Comparison of ENCODE assay signal across 8 cellular contexts in genomic region chr11:76380977-76381719, GRCh38. TPM values are rescaled to one million over a fixed set of nuclear protein-coding genes. Genes with fewer than 3 reads are reported as not detected.
A peak's percentile ranks its signal among the peaks of the same experiment; 100 is the strongest.
DNase-seq lines count a peak whose midpoint lies in the region; ATAC-seq and TF ChIP-seq lines count a peak whose summit lies in the region.

TSS of gene GVQW3 (plus strand) at chr11:76381323. CDS start at chr11:76381829, 506 bp downstream.
TSS of gene THAP12 (minus strand) at chr11:76381132. CDS start at chr11:76380836, 296 bp downstream.

- TF ChIP-seq EP300 in Ishikawa (IDR thresholded peaks at IDR 0.05; ENCODE audit: borderline replicate concordance) = 0 out of 2 replicates have a peak, but pooled peaks have one; percentile 37

- DNase-seq in DMS79 (lab: John Stamatoyannopoulos, UW) (peak; percentile 96), OCI-M1 (lab: John Stamatoyannopoulos, UW) (peak; percentile 100)
- DNase-seq in activated T-cell treated with anti-CD3 and anti-CD28 coated beads, Interleukin-2, amount 50 U/mL, for 1 hour = peak; percentile 99
- DNase-seq in stimulated activated CD8-positive, alpha-beta memory T cell treated with anti-CD3 and anti-CD28 coated beads, Interleukin-7, amount 100 ng/mL, for 24 hours (ENCODE audit: low read depth) = peak; percentile 85

- H3K27ac ChIP-seq in muscle layer of duodenum (ENCODE audit: low read length) = peak within 1 kb of the TSS; percentile 41

- H3K36me3 ChIP-seq in muscle layer of duodenum (ENCODE audit: control insufficient read depth in 1 of 2, insufficient read depth in 2 of 2, low read length in 2 of 2) = peaks cover 0 to 5% of the 10 kb centered on the region in 2 donors

- peaks cover 11 to 35% of the 10 kb centered on the region in 2 donors for H3K4me1 ChIP-seq in muscle layer of duodenum (ENCODE audit: control insufficient read depth in 1 of 2, insufficient read depth in 2 of 2, low read length in 2 of 2)

- H3K9me3 ChIP-seq in muscle layer of duodenum (ENCODE audit: control insufficient read depth in 1 of 2, low read length in 2 of 2) = no peaks in the 10 kb centered on the region

- no peaks in the 10 kb centered on the region for H3K27me3 ChIP-seq in muscle layer of duodenum (ENCODE audit: low read depth, low read length)

- H3K4me3 ChIP-seq in muscle layer of duodenum (ENCODE audit: low read depth in 1 of 2, low read length in 2 of 2) = peak within 1 kb of the TSS; percentile 91 to 95

- TF ChIP-seq RAD21 in Ishikawa (IDR thresholded peaks at IDR 0.05; ENCODE audit: low read depth) = no peak

- ATAC-seq in GM21619 (IDR thresholded peaks at IDR 0.05; ENCODE audit: unreplicated experiment) = peak; percentile 69
- peak; percentile 99 for ATAC-seq in esophagus mucosa

TF ChIP-seq in Ishikawa, 13 proteins besides CTCF, POLR2A, EP300 and RAD21:
- TF ChIP-seq EGR1 (IDR thresholded peaks at IDR 0.05) = peak; percentile 84
- TF ChIP-seq TEAD4 (IDR thresholded peaks at IDR 0.05) = peak; percentile 30; the same call in 1 of the 2 replicates
- peak; percentile 61; the same call in 1 of the 2 replicates for TF ChIP-seq TAF1 (IDR thresholded peaks at IDR 0.05; ENCODE audit: low read depth)
- peak; percentile 33 for TF ChIP-seq YY1 (IDR thresholded peaks at IDR 0.05; ENCODE audit: low read depth)
- TF ChIP-seq, protein P1, sequence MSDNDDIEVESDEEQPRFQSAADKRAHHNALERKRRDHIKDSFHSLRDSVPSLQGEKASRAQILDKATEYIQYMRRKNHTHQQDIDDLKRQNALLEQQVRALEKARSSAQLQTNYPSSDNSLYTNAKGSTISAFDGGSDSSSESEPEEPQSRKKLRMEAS (IDR thresholded peaks at IDR 0.05) = peak; percentile 65
- TF ChIP-seq FOXM1 (IDR thresholded peaks at IDR 0.05; ENCODE audit: borderline replicate concordance, low read depth) = no peak
- peak; percentile 56; the same call in 1 of the 2 replicates for TF ChIP-seq TCF12 (IDR thresholded peaks at IDR 0.05; ENCODE audit: low read depth)
- TF ChIP-seq, protein P2, sequence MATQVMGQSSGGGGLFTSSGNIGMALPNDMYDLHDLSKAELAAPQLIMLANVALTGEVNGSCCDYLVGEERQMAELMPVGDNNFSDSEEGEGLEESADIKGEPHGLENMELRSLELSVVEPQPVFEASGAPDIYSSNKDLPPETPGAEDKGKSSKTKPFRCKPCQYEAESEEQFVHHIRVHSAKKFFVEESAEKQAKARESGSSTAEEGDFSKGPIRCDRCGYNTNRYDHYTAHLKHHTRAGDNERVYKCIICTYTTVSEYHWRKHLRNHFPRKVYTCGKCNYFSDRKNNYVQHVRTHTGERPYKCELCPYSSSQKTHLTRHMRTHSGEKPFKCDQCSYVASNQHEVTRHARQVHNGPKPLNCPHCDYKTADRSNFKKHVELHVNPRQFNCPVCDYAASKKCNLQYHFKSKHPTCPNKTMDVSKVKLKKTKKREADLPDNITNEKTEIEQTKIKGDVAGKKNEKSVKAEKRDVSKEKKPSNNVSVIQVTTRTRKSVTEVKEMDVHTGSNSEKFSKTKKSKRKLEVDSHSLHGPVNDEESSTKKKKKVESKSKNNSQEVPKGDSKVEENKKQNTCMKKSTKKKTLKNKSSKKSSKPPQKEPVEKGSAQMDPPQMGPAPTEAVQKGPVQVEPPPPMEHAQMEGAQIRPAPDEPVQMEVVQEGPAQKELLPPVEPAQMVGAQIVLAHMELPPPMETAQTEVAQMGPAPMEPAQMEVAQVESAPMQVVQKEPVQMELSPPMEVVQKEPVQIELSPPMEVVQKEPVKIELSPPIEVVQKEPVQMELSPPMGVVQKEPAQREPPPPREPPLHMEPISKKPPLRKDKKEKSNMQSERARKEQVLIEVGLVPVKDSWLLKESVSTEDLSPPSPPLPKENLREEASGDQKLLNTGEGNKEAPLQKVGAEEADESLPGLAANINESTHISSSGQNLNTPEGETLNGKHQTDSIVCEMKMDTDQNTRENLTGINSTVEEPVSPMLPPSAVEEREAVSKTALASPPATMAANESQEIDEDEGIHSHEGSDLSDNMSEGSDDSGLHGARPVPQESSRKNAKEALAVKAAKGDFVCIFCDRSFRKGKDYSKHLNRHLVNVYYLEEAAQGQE (IDR thresholded peaks at IDR 0.05; ENCODE audit: low read depth) = no peak
- no peak for TF ChIP-seq CEBPB (IDR thresholded peaks at IDR 0.05)
- 0 out of 2 replicates have a peak, but pooled peaks have one; percentile 19 for TF ChIP-seq NFIC (IDR thresholded peaks at IDR 0.05)
- TF ChIP-seq USF1 (IDR thresholded peaks at IDR 0.05) = peak; percentile 36; the same call in 1 of the 2 replicates
- no peak for TF ChIP-seq ZBTB7A (IDR thresholded peaks at IDR 0.05; ENCODE audit: low read depth)
- TF ChIP-seq CREB1 (IDR thresholded peaks at IDR 0.05; ENCODE audit: low read depth) = no peak

RNA-seq across cellular contexts. Expression of gene GVQW3, which starts in this region (rescaled TPM):
- 0.36 TPM for total RNA-seq in esophagus mucosa

RNA-seq across cellular contexts. Expression of gene THAP12, which starts in this region (rescaled TPM):
- total RNA-seq in esophagus mucosa = 9.8 TPM

Comparison
In these comparisons a context has a peak if more than half of its experiments do, and no peak if none do; other contexts are left out.
1. Peak in every context shown above with its lines: DNase-seq, ATAC-seq, H3K4me3 ChIP-seq and H3K27ac ChIP-seq.